Comparison of ENCODE assay signal across 27 cellular contexts in genomic region chr11:125407046-125407445, GRCh38.
"Had no signal": no experiment of that assay in that cellular context is flagged by ENCODE, and none has a peak within 500 bp of the region (broad histone marks: within the 10 kb centered on the region; RNA-seq: fewer than 3 reads in every experiment).

No MANE protein-coding gene starts in this region.

- H3K27ac Mint-ChIP-seq: activated CD4-positive, alpha-beta memory T cell treated with anti-CD3 and anti-CD28 coated beads for 36 hours; activated naive CD8-positive, alpha-beta T cell treated with anti-CD3 and anti-CD28 coated beads, Interleukin-2, amount 10 ng/mL, durations not matched to agents 7 days and 5 days; activated T-helper 1 cell treated with anti-CD3 and anti-CD28 coated beads, Interleukin-12 subunit alpha, Interleukin-12 subunit beta, Interleukin-2, Interleukin-4 antibody, amounts not matched to agents 30 ng/mL and 10 ng/mL and 1 ng/mL, durations not matched to agents 14 hours and 24 hours and 36 hours; progenitor cell of endocrine pancreas; stimulated activated effector memory CD8-positive, alpha-beta T cell treated with anti-CD3 and anti-CD28 coated beads, Interleukin-12 subunit alpha, Interleukin-12 subunit beta, amount 100 ng/mL, for 72 hours; T-cell; type B pancreatic cell; WTC11 had no signal

- H3K9me3 ChIP-seq: esophagus muscularis mucosa, left lung, right atrium auricular region, stomach, testis had no signal

- H3K36me3 Mint-ChIP-seq: activated CD4-positive, alpha-beta memory T cell treated with anti-CD3 and anti-CD28 coated beads for 36 hours; activated naive CD8-positive, alpha-beta T cell treated with anti-CD3 and anti-CD28 coated beads, Interleukin-2, amount 10 ng/mL, durations not matched to agents 7 days and 5 days; stimulated activated effector memory CD8-positive, alpha-beta T cell treated with anti-CD3 and anti-CD28 coated beads, Interleukin-12 subunit alpha, Interleukin-12 subunit beta, amount 100 ng/mL, for 72 hours; T-cell; type B pancreatic cell; WTC11 had no signal

- H3K4me3 ChIP-seq: esophagus muscularis mucosa, left lung, right atrium auricular region, skin epidermis, stomach, testis had no signal

- ATAC-seq: left lung; SK-N-SH treated with all-trans-retinoic acid at 6 μM for 48 hours; stimulated activated effector memory CD8-positive, alpha-beta T cell treated with anti-CD3 and anti-CD28 coated beads, Interleukin-12 subunit alpha, Interleukin-12 subunit beta, amount 100 ng/mL, for 72 hours; T-cell; WTC11 had no signal

- H3K27ac ChIP-seq: esophagus muscularis mucosa, left lung, stomach, testis had no signal

- H3K27me3 Mint-ChIP-seq: brain, progenitor cell of endocrine pancreas had no signal

- DNase-seq: activated CD4-positive, alpha-beta memory T cell treated with anti-CD3 and anti-CD28 coated beads for 36 hours; activated CD4-positive, alpha-beta T cell treated with anti-CD3 and anti-CD28 coated beads for 4 hours; activated naive CD4-positive, alpha-beta T cell; activated naive CD8-positive, alpha-beta T cell treated with anti-CD3 and anti-CD28 coated beads, Interleukin-2, amount 10 ng/mL, durations not matched to agents 7 days and 5 days; activated T-cell treated with anti-CD3 and anti-CD28 coated beads for 4 hours; amygdala; cortex of kidney; effector CD4-positive, alpha-beta T cell; left lung; midbrain; occipital lobe; stimulated activated CD4-positive, alpha-beta T cell treated with anti-CD3 and anti-CD28 coated beads, Interleukin-15, amount 100 ng/mL, for 24 hours; stimulated activated CD4-positive, alpha-beta T cell treated with anti-CD3 and anti-CD28 coated beads, Interleukin-4, amount 100 ng/mL, for 1 hour; stomach; T-cell; testis had no signal

- H3K4me3 Mint-ChIP-seq: activated CD4-positive, alpha-beta memory T cell treated with anti-CD3 and anti-CD28 coated beads for 36 hours; activated naive CD8-positive, alpha-beta T cell treated with anti-CD3 and anti-CD28 coated beads, Interleukin-2, amount 10 ng/mL, durations not matched to agents 7 days and 5 days; activated T-helper 1 cell treated with anti-CD3 and anti-CD28 coated beads, Interleukin-12 subunit alpha, Interleukin-12 subunit beta, Interleukin-2, Interleukin-4 antibody, amounts not matched to agents 30 ng/mL and 10 ng/mL and 1 ng/mL, durations not matched to agents 14 hours and 24 hours and 36 hours; brain; central memory CD8-positive, alpha-beta T cell; stimulated activated effector memory CD8-positive, alpha-beta T cell treated with anti-CD3 and anti-CD28 coated beads, Interleukin-12 subunit alpha, Interleukin-12 subunit beta, amount 100 ng/mL, for 72 hours; T-cell; type B pancreatic cell; WTC11 had no signal

- H3K27me3 ChIP-seq: right atrium auricular region, testis had no signal

- H3K9me3 Mint-ChIP-seq: activated CD4-positive, alpha-beta memory T cell treated with anti-CD3 and anti-CD28 coated beads for 36 hours; activated naive CD8-positive, alpha-beta T cell treated with anti-CD3 and anti-CD28 coated beads, Interleukin-2, amount 10 ng/mL, durations not matched to agents 7 days and 5 days; activated T-helper 1 cell treated with anti-CD3 and anti-CD28 coated beads, Interleukin-12 subunit alpha, Interleukin-12 subunit beta, Interleukin-2, Interleukin-4 antibody, amounts not matched to agents 30 ng/mL and 10 ng/mL and 1 ng/mL, durations not matched to agents 14 hours and 24 hours and 36 hours; brain; central memory CD8-positive, alpha-beta T cell; stimulated activated effector memory CD8-positive, alpha-beta T cell treated with anti-CD3 and anti-CD28 coated beads, Interleukin-12 subunit alpha, Interleukin-12 subunit beta, amount 100 ng/mL, for 72 hours; T-cell; type B pancreatic cell; WTC11 had no signal

- H3K36me3 ChIP-seq: left lung, right atrium auricular region had no signal
